In genomic region chr19:55674459-55674840, GRCh38 we compare ENCODE assay signal across 8 cellular contexts. TPM values are rescaled to one million over a fixed set of nuclear protein-coding genes. Genes with fewer than 3 reads are reported as not detected.
A peak's percentile ranks its signal among the peaks of the same experiment; 100 is the strongest.
DNase-seq lines count a peak whose midpoint lies in the region; ATAC-seq and TF ChIP-seq lines count a peak whose summit lies in the region.

No MANE protein-coding gene starts in this region.

- H3K27me3 ChIP-seq in layer of hippocampus (ENCODE audit: control insufficient read depth, insufficient read depth, low read length) (no peaks in the 10 kb centered on the region), thyroid gland (no peaks in the 10 kb centered on the region)

- no peak for ATAC-seq in activated CD8-positive, alpha-beta memory T cell treated with anti-CD3 and anti-CD28 coated beads, Interleukin-2, amount 10 ng/mL, durations not matched to agents 7 days and 5 days
- ATAC-seq in HG03196 (IDR thresholded peaks at IDR 0.05; ENCODE audit: unreplicated experiment) (no peak), GM21526 (IDR thresholded peaks at IDR 0.05; ENCODE audit: low FRiP score, unreplicated experiment) (no peak)

- no peaks in the 10 kb centered on the region for H3K9me3 ChIP-seq in thyroid gland

- H3K36me3 ChIP-seq in thyroid gland, result peaks cover 29 to 32% of the 10 kb centered on the region in 2 donors

- peaks cover 63% of the 10 kb centered on the region for H3K4me1 Mint-ChIP-seq in activated CD8-positive, alpha-beta memory T cell treated with anti-CD3 and anti-CD28 coated beads, Interleukin-2, amount 10 ng/mL, durations not matched to agents 7 days and 5 days

- intact Hi-C loops in thyroid gland (cut with DNase I), result no loop called here

- peak overlapping the region; percentile 42 for H3K4me3 Mint-ChIP-seq in activated CD8-positive, alpha-beta memory T cell treated with anti-CD3 and anti-CD28 coated beads, Interleukin-2, amount 10 ng/mL, durations not matched to agents 7 days and 5 days

- CTCF ChIA-PET in activated CD8-positive, alpha-beta memory T cell treated with anti-CD3 and anti-CD28 coated beads, Interleukin-2, amount 10 ng/mL, durations not matched to agents 7 days and 5 days (lab: Charles Lee), result interaction anchor here (0.7 to 2.0 kb wide), 2 partner anchors 21 to 43 kb away, joined by 4 to 6 read pairs; no protein-coding TSS in a partner anchor

- H3K27ac ChIP-seq in angular gyrus (ENCODE audit: low read depth, low read length) (peak overlapping the region; percentile 68), layer of hippocampus (ENCODE audit: low read depth, low read length) (peak overlapping the region; percentile 93), thyroid gland (peak overlapping the region in 2 of 3 donors; percentile 55 to 60)

- no peak for TF ChIP-seq CTCF in thyroid gland (IDR thresholded peaks at IDR 0.05)

- WGBS in thyroid gland, 2 donors, result 23 to 25% methylated on average over 16 to 17 of the region's 17 CpGs

- peak overlapping the region; percentile 76 for H3K27ac Mint-ChIP-seq in activated CD8-positive, alpha-beta memory T cell treated with anti-CD3 and anti-CD28 coated beads, Interleukin-2, amount 10 ng/mL, durations not matched to agents 7 days and 5 days

- H3K9me3 Mint-ChIP-seq in activated CD8-positive, alpha-beta memory T cell treated with anti-CD3 and anti-CD28 coated beads, Interleukin-2, amount 10 ng/mL, durations not matched to agents 7 days and 5 days (ENCODE audit: low read depth), result no peaks in the 10 kb centered on the region

- peaks cover 21 to 25% of the 10 kb centered on the region in 2 donors for H3K4me1 ChIP-seq in thyroid gland

- peaks cover 37% of the 10 kb centered on the region for H3K36me3 Mint-ChIP-seq in activated CD8-positive, alpha-beta memory T cell treated with anti-CD3 and anti-CD28 coated beads, Interleukin-2, amount 10 ng/mL, durations not matched to agents 7 days and 5 days

- peak overlapping the region in 2 of 3 donors; percentile 57 to 89 for H3K4me3 ChIP-seq in thyroid gland (replicated peaks in 1 of 3)

- H3K27me3 Mint-ChIP-seq in activated CD8-positive, alpha-beta memory T cell treated with anti-CD3 and anti-CD28 coated beads, Interleukin-2, amount 10 ng/mL, durations not matched to agents 7 days and 5 days, result no peaks in the 10 kb centered on the region

- no peak for DNase-seq in activated CD8-positive, alpha-beta memory T cell treated with anti-CD3 and anti-CD28 coated beads, Interleukin-2, amount 10 ng/mL, durations not matched to agents 7 days and 5 days
- DNase-seq in activated CD8-positive, alpha-beta memory T cell treated with anti-CD3 and anti-CD28 coated beads, Interleukin-2, amount 50 U/mL, for 4 hours, result no peak
- DNase-seq in thyroid gland (no peak), occipital lobe (lab: John Stamatoyannopoulos, UW) (no peak)

- TF ChIP-seq POLR2A in thyroid gland (IDR thresholded peaks at IDR 0.05), result no peak

RNA-seq across cellular contexts. Expression of gene EPN1, which starts 0.6 kb away (rescaled TPM):
- 10 to 100 TPM; 55.7 to 63.7 TPM for total RNA-seq in activated CD8-positive, alpha-beta memory T cell treated with anti-CD3 and anti-CD28 coated beads, Interleukin-2, amount 10 ng/mL, durations not matched to agents 7 days and 5 days
- total RNA-seq in thyroid gland (100 to 1,000 TPM in 1 of 4 donors, 10 to 100 TPM in 3; 34.8 to 102 (median 72.2) TPM), occipital lobe (20.7 TPM)

RNA-seq across cellular contexts. Expression of gene U2AF2, which starts 19.6 kb away (rescaled TPM):
- total RNA-seq in activated CD8-positive, alpha-beta memory T cell treated with anti-CD3 and anti-CD28 coated beads, Interleukin-2, amount 10 ng/mL, durations not matched to agents 7 days and 5 days, result 100 to 1,000 TPM; 284 to 324 TPM
- total RNA-seq in thyroid gland, result 100 to 1,000 TPM in 1 of 4 donors, 10 to 100 TPM in 3; 68.4 to 115 (median 85.7) TPM
- total RNA-seq in occipital lobe, result 65.8 TPM

RNA-seq across cellular contexts. Expression of gene CCDC106, which starts 26.4 kb away (rescaled TPM):
- total RNA-seq in activated CD8-positive, alpha-beta memory T cell treated with anti-CD3 and anti-CD28 coated beads, Interleukin-2, amount 10 ng/mL, durations not matched to agents 7 days and 5 days, result 1 to 10 TPM; 5.9 TPM
- 10 to 100 TPM; 11.2 to 23.2 (median 20.7) TPM for total RNA-seq in thyroid gland
- 7.8 TPM for total RNA-seq in occipital lobe

RNA-seq across cellular contexts. Expression of gene ZNF581, which starts 31.0 kb away (rescaled TPM):
- 10 to 100 TPM; 23.7 to 25.4 TPM for total RNA-seq in activated CD8-positive, alpha-beta memory T cell treated with anti-CD3 and anti-CD28 coated beads, Interleukin-2, amount 10 ng/mL, durations not matched to agents 7 days and 5 days
- total RNA-seq in thyroid gland, result 10 to 100 TPM; 11.1 to 23.9 (median 15.8) TPM
- total RNA-seq in occipital lobe, result 5.6 TPM

RNA-seq across cellular contexts. Expression of gene ZNF580, which starts 33.6 kb away (rescaled TPM):
- 10 to 100 TPM; 33.1 to 33.7 TPM for total RNA-seq in activated CD8-positive, alpha-beta memory T cell treated with anti-CD3 and anti-CD28 coated beads, Interleukin-2, amount 10 ng/mL, durations not matched to agents 7 days and 5 days
- 10 to 100 TPM; 29.9 to 61.1 (median 44.8) TPM for total RNA-seq in thyroid gland
- total RNA-seq in occipital lobe, result 4.8 TPM
